ENCODE assay signal across 8 cellular contexts in genomic region chr20:4951299-4951698, GRCh38. TPM values are rescaled to one million over a fixed set of nuclear protein-coding genes. Genes with fewer than 3 reads are reported as not detected.
A peak's percentile ranks its signal among the peaks of the same experiment; 100 is the strongest.
DNase-seq lines count a peak whose midpoint lies in the region; ATAC-seq and TF ChIP-seq lines count a peak whose summit lies in the region.

No MANE protein-coding gene starts in this region.

- no peak for TF ChIP-seq CTCF in fibroblast of villous mesenchyme (IDR thresholded peaks at IDR 0.05; ENCODE audit: insufficient read depth, low read depth, low read length)
- no peak for TF ChIP-seq CTCF in osteocyte (IDR thresholded peaks at IDR 0.05)

- H3K27ac Mint-ChIP-seq in osteocyte (ENCODE audit: unreplicated experiment): peak overlapping the region; percentile 89
- H3K27ac Mint-ChIP-seq in activated CD4-positive, alpha-beta T cell treated with anti-CD3 and anti-CD28 coated beads, Interleukin-2, amount 10 ng/mL, durations not matched to agents 7 days and 5 days: no peak overlapping the region

- H3K4me1 Mint-ChIP-seq in osteocyte (ENCODE audit: unreplicated experiment): peaks cover 29% of the 10 kb centered on the region
- peaks cover 26% of the 10 kb centered on the region for H3K4me1 Mint-ChIP-seq in activated CD4-positive, alpha-beta T cell treated with anti-CD3 and anti-CD28 coated beads, Interleukin-2, amount 10 ng/mL, durations not matched to agents 7 days and 5 days

- no peak for ATAC-seq in HG02588 (IDR thresholded peaks at IDR 0.05; ENCODE audit: unreplicated experiment)

- H3K9me3 Mint-ChIP-seq in osteocyte (ENCODE audit: unreplicated experiment): peaks cover 4% of the 10 kb centered on the region
- peaks cover 4% of the 10 kb centered on the region for H3K9me3 Mint-ChIP-seq in activated CD4-positive, alpha-beta T cell treated with anti-CD3 and anti-CD28 coated beads, Interleukin-2, amount 10 ng/mL, durations not matched to agents 7 days and 5 days

- CTCF ChIA-PET in activated CD4-positive, alpha-beta T cell treated with anti-CD3 and anti-CD28 coated beads, Interleukin-2, amount 10 ng/mL, durations not matched to agents 7 days and 5 days (lab: Charles Lee): no interaction called here

- H3K4me3 Mint-ChIP-seq in osteocyte (ENCODE audit: unreplicated experiment): peak overlapping the region; percentile 33
- no peak overlapping the region for H3K4me3 Mint-ChIP-seq in activated CD4-positive, alpha-beta T cell treated with anti-CD3 and anti-CD28 coated beads, Interleukin-2, amount 10 ng/mL, durations not matched to agents 7 days and 5 days

- DNase-seq in AG20443 (ENCODE audit: low spot score) (peak; percentile 79), SK-MEL-5 (ENCODE audit: low read depth, low spot score) (peak; percentile 88), fibroblast of villous mesenchyme (ENCODE audit: low read depth) (peak; percentile 70), osteocyte (ENCODE audit: extremely low spot score, unreplicated experiment) (no peak), KBM-7 (no peak), NOMO-1 treated with DMSO at 0.1 percent for 48 hours (lab: John Stamatoyannopoulos, UW; ENCODE audit: unreplicated experiment) (no peak)
- no peak for DNase-seq in activated CD4-positive, alpha-beta T cell treated with anti-CD3 and anti-CD28 coated beads, Interleukin-2, amount 10 ng/mL, durations not matched to agents 7 days and 5 days

- in situ Hi-C loops in SK-MEL-5 (cut with HindIII; ENCODE audit: low pct_unique_long_range_greater_than_20kb, low sequenced_read_pairs): no loop called here
- in situ Hi-C loops in KBM-7 (cut with MboI; ENCODE audit: low pct_unique_long_range_greater_than_20kb, low sequenced_read_pairs): no loop called here

- POLR2A ChIA-PET in activated CD4-positive, alpha-beta T cell treated with anti-CD3 and anti-CD28 coated beads, Interleukin-2, amount 10 ng/mL, durations not matched to agents 7 days and 5 days (lab: Charles Lee): no interaction called here

- no peak overlapping the region for H3K4me3 ChIP-seq in fibroblast of villous mesenchyme (ENCODE audit: low read depth, low read length)

- no peaks in the 10 kb centered on the region for H3K27me3 Mint-ChIP-seq in osteocyte (ENCODE audit: unreplicated experiment)
- no peaks in the 10 kb centered on the region for H3K27me3 Mint-ChIP-seq in activated CD4-positive, alpha-beta T cell treated with anti-CD3 and anti-CD28 coated beads, Interleukin-2, amount 10 ng/mL, durations not matched to agents 7 days and 5 days

- no peaks in the 10 kb centered on the region for H3K36me3 Mint-ChIP-seq in osteocyte (ENCODE audit: unreplicated experiment)
- peaks cover 11% of the 10 kb centered on the region for H3K36me3 Mint-ChIP-seq in activated CD4-positive, alpha-beta T cell treated with anti-CD3 and anti-CD28 coated beads, Interleukin-2, amount 10 ng/mL, durations not matched to agents 7 days and 5 days (ENCODE audit: low read depth)

RNA-seq across cellular contexts. Expression of gene SLC23A2, which starts 50.0 kb away (rescaled TPM):
- total RNA-seq in SK-MEL-5 (2014; rRNA removed; shearing (Covaris generic)): 117 and 120 TPM in 2 replicates
- 159 and 217 TPM in 2 replicates for polyA plus RNA-seq in SK-MEL-5 (2015; cell fraction: cytosol; rRNA removed)
- 285 and 322 TPM in 2 replicates for polyA plus RNA-seq in SK-MEL-5 (2015; cell fraction: nucleus; rRNA removed)
- total RNA-seq in fibroblast of villous mesenchyme (14.2 and 16.8 TPM in 2 replicates), osteocyte (22.2 and 23.1 TPM in 2 replicates)
- 10 to 100 TPM; 18.1 to 20.6 TPM for total RNA-seq in activated CD4-positive, alpha-beta T cell treated with anti-CD3 and anti-CD28 coated beads, Interleukin-2, amount 10 ng/mL, durations not matched to agents 7 days and 5 days

Comparison
In these comparisons a context has a peak if more than half of its experiments do, and no peak if none do; other contexts are left out.
1. DNase-seq: peak in AG20443 (single experiment), SK-MEL-5 (single experiment) and fibroblast of villous mesenchyme (single experiment); none in osteocyte (single experiment), KBM-7 (single experiment), NOMO-1 treated with DMSO at 0.1 percent for 48 hours (single experiment) and activated CD4-positive, alpha-beta T cell treated with anti-CD3 and anti-CD28 coated beads, Interleukin-2, amount 10 ng/mL, durations not matched to agents 7 days and 5 days (single experiment).